ENCODE assay signal across 14 cellular contexts in genomic region chrX:45011131-45011530, GRCh38.
A peak's percentile ranks its signal among the peaks of the same experiment; 100 is the strongest.
DNase-seq lines count a peak whose midpoint lies in the region; FAIRE-seq and TF ChIP-seq lines count a peak whose summit lies in the region.
"Had no signal": no experiment of that assay in that cellular context is flagged by ENCODE, and none has a peak within 500 bp of the region (broad histone marks: within the 10 kb centered on the region; RNA-seq: fewer than 3 reads in every experiment).

No MANE protein-coding gene starts in this region.

- no peak overlapping the region for H3K4me3 ChIP-seq in GM23248
- H3K4me3 ChIP-seq in fibroblast of mammary gland (ENCODE audit: control insufficient read depth, low read depth, low read length), result no peak overlapping the region
- no peak overlapping the region for H3K4me3 ChIP-seq in esophagus muscularis mucosa
- H3K4me3 ChIP-seq: adrenal gland, esophagus squamous epithelium, lung, right atrium auricular region had no signal

- H3K79me2 ChIP-seq in GM23248 (ENCODE audit: insufficient read depth), result peaks cover 87% of the 10 kb centered on the region

- peaks cover 15% of the 10 kb centered on the region; the same call in 1 of the 2 replicates for H3F3A ChIP-seq in GM23248 (ENCODE audit: insufficient read depth)

- intact Hi-C loops in esophagus muscularis mucosa (cut with DNase I), result no loop called here

- POLR2A ChIA-PET in RWPE1 (lab: Yijun Ruan, JAX; ENCODE audit: low non-redundant PET), result no interaction called here

- no peaks in the 10 kb centered on the region for H4K20me1 ChIP-seq in GM23248 (ENCODE audit: insufficient read depth)

- in situ Hi-C loops in GM23248 (cut with MboI), result no loop called here

- peak overlapping the region; percentile 54 for H3K27ac ChIP-seq in GM23248
- H3K27ac ChIP-seq in RWPE1, result no peak overlapping the region
- no peak overlapping the region for H3K27ac ChIP-seq in esophagus muscularis mucosa (replicated peaks in 1 of 4)
- H3K27ac ChIP-seq: adrenal gland, esophagus squamous epithelium, right atrium auricular region had no signal

- peak; percentile 78 for DNase-seq in GM23248
- peak; percentile 38 for DNase-seq in RWPE1 (ENCODE audit: low spot score)
- DNase-seq in fibroblast of mammary gland (ENCODE audit: low read depth), result peak; percentile 15
- peak; percentile 7 for DNase-seq in urothelium cell line (ENCODE audit: low spot score)
- DNase-seq in NCI-H187 (lab: John Stamatoyannopoulos, UW), result no peak
- no peak for DNase-seq in NAMALWA (ENCODE audit: low spot score)
- no peak for DNase-seq in esophagus muscularis mucosa (ENCODE audit: extremely low spot score)
- DNase-seq: activated T-cell treated with anti-CD3 and anti-CD28 coated beads, Interleukin-2, amount 50 U/mL, for 1 hour; adrenal gland; esophagus squamous epithelium; GF-D8; stimulated activated CD4-positive, alpha-beta T cell treated with anti-CD3 and anti-CD28 coated beads, Interleukin-2, amount 100 ng/mL, for 24 hours had no signal

- H3K4me1 ChIP-seq in GM23248 (ENCODE audit: insufficient read depth) (peaks cover 29% of the 10 kb centered on the region), esophagus muscularis mucosa (peaks cover 9 to 28% (median 12%) of the 10 kb centered on the region in 4 donors)

- no peaks in the 10 kb centered on the region for H3K9me2 ChIP-seq in GM23248 (ENCODE audit: insufficient read depth)

- no peak overlapping the region for H2AFZ ChIP-seq in GM23248

- no peaks in the 10 kb centered on the region for H3K27me3 ChIP-seq in GM23248 (replicated peaks; ENCODE audit: insufficient read depth)
- no peaks in the 10 kb centered on the region for H3K27me3 ChIP-seq in esophagus muscularis mucosa
- H3K27me3 ChIP-seq: adrenal gland, esophagus squamous epithelium, right atrium auricular region had no signal

- TF ChIP-seq EP300 in esophagus muscularis mucosa (IDR thresholded peaks at IDR 0.05), result no peak

- no peak overlapping the region for H3K9ac ChIP-seq in GM23248

- H3K36me3 ChIP-seq in GM23248 (ENCODE audit: low read depth) (no peaks in the 10 kb centered on the region), esophagus muscularis mucosa (no peaks in the 10 kb centered on the region)
- H3K36me3 ChIP-seq: adrenal gland, esophagus squamous epithelium, right atrium auricular region had no signal

- CTCF ChIA-PET in RWPE1 (lab: Yijun Ruan, JAX), result interaction anchor here (0.7 kb wide), 1 partner anchor 44 kb away, joined by 3 read pairs; no protein-coding TSS in a partner anchor

- TF ChIP-seq CTCF in RWPE1 (conservative IDR thresholded peaks at IDR 0.05; ENCODE audit: low read depth), result no peak
- no peak for TF ChIP-seq CTCF in fibroblast of mammary gland (conservative IDR thresholded peaks at IDR 0.05; ENCODE audit: control insufficient read depth, insufficient read depth, low read depth, low read length)
- TF ChIP-seq CTCF in esophagus muscularis mucosa (IDR thresholded peaks at IDR 0.05), result no peak

- H3K9me3 ChIP-seq in GM23248 (ENCODE audit: low read depth) (no peaks in the 10 kb centered on the region), esophagus muscularis mucosa (peaks cover 0 to 5% (median 0%) of the 10 kb centered on the region in 4 donors)
- H3K9me3 ChIP-seq: adrenal gland had no signal

- FAIRE-seq in urothelium cell line (lab: Jason Lieb, UNC), result no peak

- peak overlapping the region; percentile 61 for H3K4me2 ChIP-seq in GM23248 (ENCODE audit: unreplicated experiment)

- no peak for TF ChIP-seq POLR2A in esophagus muscularis mucosa (IDR thresholded peaks at IDR 0.05; ENCODE audit: low read depth)

Comparison
In these comparisons a context has a peak if more than half of its experiments do, and no peak if none do; other contexts are left out.
1. DNase-seq: peak in GM23248 (single experiment), RWPE1 (single experiment), fibroblast of mammary gland (single experiment) and urothelium cell line (single experiment); none in NCI-H187 (0 of 2), NAMALWA (single experiment) and esophagus muscularis mucosa (single experiment).